1 cellular context compared by ENCODE assay signal in genomic region chr12:74896186-74896585, GRCh38.
TF ChIP-seq lines count a peak whose summit lies in the region.

No MANE protein-coding gene starts in this region.

TF ChIP-seq in IMR-90, 13 proteins besides CTCF, POLR2A, EP300 and RAD21 (continued from another document):
- TF ChIP-seq CEBPB (IDR thresholded peaks at IDR 0.05; ENCODE audit: low read depth, low read length) (no peak), MAZ (IDR thresholded peaks at IDR 0.05; ENCODE audit: borderline replicate concordance, low read depth, low read length) (no peak), RCOR1 (IDR thresholded peaks at IDR 0.05; ENCODE audit: insufficient replicate concordance, low read length) (no peak), SMC3 (IDR thresholded peaks at IDR 0.05; ENCODE audit: low read depth, low read length) (no peak), RFX5 (IDR thresholded peaks at IDR 0.05; ENCODE audit: low read depth, low read length) (no peak), NFE2L2 (IDR thresholded peaks at IDR 0.05; ENCODE audit: low read depth, low read length) (no peak), MAFK (IDR thresholded peaks at IDR 0.05; ENCODE audit: low read depth, low read length) (no peak), USF2 (IDR thresholded peaks at IDR 0.05; ENCODE audit: low read depth, low read length) (no peak), BHLHE40 (IDR thresholded peaks at IDR 0.05; ENCODE audit: low read depth, low read length) (no peak), CHD1 (IDR thresholded peaks at IDR 0.05; ENCODE audit: low read depth, low read length) (no peak), ELK1 (IDR thresholded peaks at IDR 0.05; ENCODE audit: borderline replicate concordance, low read depth, low read length) (no peak), FOS (IDR thresholded peaks at IDR 0.05; ENCODE audit: low read depth, low read length) (no peak)
